Comparison of ENCODE assay signal across 2 cellular contexts in genomic region chr16:82082097-82082496, GRCh38.
TF ChIP-seq lines count a peak whose summit lies in the region.

No MANE protein-coding gene starts in this region.

TF ChIP-seq in IMR-90, 13 proteins besides CTCF, POLR2A, EP300 and RAD21:
- TF ChIP-seq, protein P1, sequence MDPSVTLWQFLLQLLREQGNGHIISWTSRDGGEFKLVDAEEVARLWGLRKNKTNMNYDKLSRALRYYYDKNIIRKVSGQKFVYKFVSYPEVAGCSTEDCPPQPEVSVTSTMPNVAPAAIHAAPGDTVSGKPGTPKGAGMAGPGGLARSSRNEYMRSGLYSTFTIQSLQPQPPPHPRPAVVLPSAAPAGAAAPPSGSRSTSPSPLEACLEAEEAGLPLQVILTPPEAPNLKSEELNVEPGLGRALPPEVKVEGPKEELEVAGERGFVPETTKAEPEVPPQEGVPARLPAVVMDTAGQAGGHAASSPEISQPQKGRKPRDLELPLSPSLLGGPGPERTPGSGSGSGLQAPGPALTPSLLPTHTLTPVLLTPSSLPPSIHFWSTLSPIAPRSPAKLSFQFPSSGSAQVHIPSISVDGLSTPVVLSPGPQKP (IDR thresholded peaks at IDR 0.05; ENCODE audit: borderline replicate concordance, low read depth, low read length): no peak
- TF ChIP-seq USF2 (IDR thresholded peaks at IDR 0.05; ENCODE audit: low read depth, low read length) (no peak), NFE2L2 (IDR thresholded peaks at IDR 0.05; ENCODE audit: low read depth, low read length) (no peak), SMC3 (IDR thresholded peaks at IDR 0.05; ENCODE audit: low read depth, low read length) (no peak), FOS (IDR thresholded peaks at IDR 0.05; ENCODE audit: low read depth, low read length) (no peak), CHD1 (IDR thresholded peaks at IDR 0.05; ENCODE audit: low read depth, low read length) (no peak), RFX5 (IDR thresholded peaks at IDR 0.05; ENCODE audit: low read depth, low read length) (no peak), MAZ (IDR thresholded peaks at IDR 0.05; ENCODE audit: borderline replicate concordance, low read depth, low read length) (no peak), RCOR1 (IDR thresholded peaks at IDR 0.05; ENCODE audit: insufficient replicate concordance, low read length) (no peak), MXI1 (IDR thresholded peaks at IDR 0.05; ENCODE audit: borderline replicate concordance, low read depth, low read length) (no peak), MAFK (IDR thresholded peaks at IDR 0.05; ENCODE audit: low read depth, low read length) (no peak), CEBPB (IDR thresholded peaks at IDR 0.05; ENCODE audit: low read depth, low read length) (no peak), BHLHE40 (IDR thresholded peaks at IDR 0.05; ENCODE audit: low read depth, low read length) (no peak)

TF ChIP-seq in HepG2, 621 proteins besides CTCF, POLR2A, EP300 and RAD21:
- TF ChIP-seq ZNF652 (CRISPR knock-in tag; IDR thresholded peaks at IDR 0.05; ENCODE audit: borderline replicate concordance, low read depth) (0 out of 2 replicates have a peak, but pooled peaks have one; percentile 13), ZMAT5 (CRISPR knock-in tag; IDR thresholded peaks at IDR 0.05; ENCODE audit: borderline replicate concordance, low read depth) (no peak), ZNF816 (CRISPR knock-in tag; IDR thresholded peaks at IDR 0.05; ENCODE audit: borderline replicate concordance) (no peak), BRD4 (CRISPR knock-in tag; IDR thresholded peaks at IDR 0.05) (no peak), PLSCR1 (CRISPR knock-in tag; IDR thresholded peaks at IDR 0.05; ENCODE audit: borderline replicate concordance) (no peak), MAFK (conservative IDR thresholded peaks at IDR 0.05 in 1 of 2, IDR thresholded peaks at IDR 0.05 in 1 of 2; ENCODE audit: low read length in 2 of 2) (no peak), ZNF10 (CRISPR knock-in tag; IDR thresholded peaks at IDR 0.05; ENCODE audit: borderline replicate concordance, low read depth) (no peak), CREBL2 (CRISPR knock-in tag; IDR thresholded peaks at IDR 0.05; ENCODE audit: borderline replicate concordance) (no peak), ZNF530 (CRISPR knock-in tag; IDR thresholded peaks at IDR 0.05; ENCODE audit: low read depth) (no peak), NFYB (CRISPR knock-in tag; IDR thresholded peaks at IDR 0.05) (no peak), ZNF430 (CRISPR knock-in tag; IDR thresholded peaks at IDR 0.05) (no peak), YEATS4 (CRISPR knock-in tag; IDR thresholded peaks at IDR 0.05; ENCODE audit: borderline replicate concordance) (no peak), ZEB1 (IDR thresholded peaks at IDR 0.05; ENCODE audit: insufficient replicate concordance, low read depth) (peak; percentile 22), PITX1 (CRISPR knock-in tag; IDR thresholded peaks at IDR 0.05) (no peak), ZNF343 (CRISPR knock-in tag; IDR thresholded peaks at IDR 0.05) (no peak), ZNF251 (CRISPR knock-in tag; IDR thresholded peaks at IDR 0.05) (no peak), HNRNPUL1 (IDR thresholded peaks at IDR 0.05; ENCODE audit: low read depth, low read length) (no peak), REL (CRISPR knock-in tag; conservative IDR thresholded peaks at IDR 0.05) (no peak), FOXA1 (IDR thresholded peaks at IDR 0.05) (no peak), FOXA1 (CRISPR knock-in tag; IDR thresholded peaks at IDR 0.05) (peak; percentile 39; the same call in 1 of the 2 replicates), ZSCAN29 (CRISPR knock-in tag; conservative IDR thresholded peaks at IDR 0.05) (no peak), HOXA3 (CRISPR knock-in tag; IDR thresholded peaks at IDR 0.05) (no peak), ZFP36L2 (CRISPR knock-in tag; IDR thresholded peaks at IDR 0.05) (no peak), RBFOX2 (IDR thresholded peaks at IDR 0.05; ENCODE audit: low read depth, low read length) (no peak), HOXA5 (CRISPR knock-in tag; IDR thresholded peaks at IDR 0.05) (no peak), SSRP1 (CRISPR knock-in tag; IDR thresholded peaks at IDR 0.05) (no peak), TEAD3 (CRISPR knock-in tag; optimal IDR thresholded peaks at IDR 0.05; ENCODE audit: borderline replicate concordance) (peak; percentile 77), ZNF784 (CRISPR knock-in tag; IDR thresholded peaks at IDR 0.05; ENCODE audit: borderline replicate concordance) (no peak), NCOA1 (CRISPR knock-in tag; IDR thresholded peaks at IDR 0.05) (no peak), TSC22D2 (CRISPR knock-in tag; IDR thresholded peaks at IDR 0.05; ENCODE audit: borderline replicate concordance) (no peak), FOSL2 (CRISPR knock-in tag; IDR thresholded peaks at IDR 0.05) (0 out of 2 replicates have a peak, but pooled peaks have one; percentile 42), HNF4A (CRISPR knock-in tag; IDR thresholded peaks at IDR 0.05) (peak; percentile 13; the same call in 1 of the 2 replicates), LCORL (IDR thresholded peaks at IDR 0.05) (peak; percentile 42; the same call in 1 of the 2 replicates), LCORL (CRISPR knock-in tag; IDR thresholded peaks at IDR 0.05) (peak; percentile 35; the same call in 1 of the 2 replicates), SRSF1 (optimal IDR thresholded peaks at IDR 0.05; ENCODE audit: low read depth, low read length) (no peak), ZNF660 (CRISPR knock-in tag; IDR thresholded peaks at IDR 0.05; ENCODE audit: borderline replicate concordance, low read depth) (no peak), ARID5B (CRISPR knock-in tag; IDR thresholded peaks at IDR 0.05) (no peak), SIN3B (IDR thresholded peaks at IDR 0.05; ENCODE audit: low read length) (no peak), ZNF790 (CRISPR knock-in tag; IDR thresholded peaks at IDR 0.05; ENCODE audit: borderline replicate concordance) (no peak)
- TF ChIP-seq, protein P2, sequence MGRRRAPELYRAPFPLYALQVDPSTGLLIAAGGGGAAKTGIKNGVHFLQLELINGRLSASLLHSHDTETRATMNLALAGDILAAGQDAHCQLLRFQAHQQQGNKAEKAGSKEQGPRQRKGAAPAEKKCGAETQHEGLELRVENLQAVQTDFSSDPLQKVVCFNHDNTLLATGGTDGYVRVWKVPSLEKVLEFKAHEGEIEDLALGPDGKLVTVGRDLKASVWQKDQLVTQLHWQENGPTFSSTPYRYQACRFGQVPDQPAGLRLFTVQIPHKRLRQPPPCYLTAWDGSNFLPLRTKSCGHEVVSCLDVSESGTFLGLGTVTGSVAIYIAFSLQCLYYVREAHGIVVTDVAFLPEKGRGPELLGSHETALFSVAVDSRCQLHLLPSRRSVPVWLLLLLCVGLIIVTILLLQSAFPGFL (CRISPR knock-in tag; IDR thresholded peaks at IDR 0.05): no peak
- TF ChIP-seq, protein P3, sequence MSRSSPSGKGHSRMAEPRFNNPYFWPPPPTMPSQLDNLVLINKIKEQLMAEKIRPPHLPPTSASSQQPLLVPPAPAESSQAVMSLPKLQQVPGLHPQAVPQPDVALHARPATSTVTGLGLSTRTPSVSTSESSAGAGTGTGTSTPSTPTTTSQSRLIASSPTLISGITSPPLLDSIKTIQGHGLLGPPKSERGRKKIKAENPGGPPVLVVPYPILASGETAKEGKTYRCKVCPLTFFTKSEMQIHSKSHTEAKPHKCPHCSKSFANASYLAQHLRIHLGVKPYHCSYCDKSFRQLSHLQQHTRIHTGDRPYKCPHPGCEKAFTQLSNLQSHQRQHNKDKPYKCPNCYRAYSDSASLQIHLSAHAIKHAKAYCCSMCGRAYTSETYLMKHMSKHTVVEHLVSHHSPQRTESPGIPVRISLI (CRISPR knock-in tag; IDR thresholded peaks at IDR 0.05; ENCODE audit: borderline replicate concordance): no peak
- TF ChIP-seq, protein P4, sequence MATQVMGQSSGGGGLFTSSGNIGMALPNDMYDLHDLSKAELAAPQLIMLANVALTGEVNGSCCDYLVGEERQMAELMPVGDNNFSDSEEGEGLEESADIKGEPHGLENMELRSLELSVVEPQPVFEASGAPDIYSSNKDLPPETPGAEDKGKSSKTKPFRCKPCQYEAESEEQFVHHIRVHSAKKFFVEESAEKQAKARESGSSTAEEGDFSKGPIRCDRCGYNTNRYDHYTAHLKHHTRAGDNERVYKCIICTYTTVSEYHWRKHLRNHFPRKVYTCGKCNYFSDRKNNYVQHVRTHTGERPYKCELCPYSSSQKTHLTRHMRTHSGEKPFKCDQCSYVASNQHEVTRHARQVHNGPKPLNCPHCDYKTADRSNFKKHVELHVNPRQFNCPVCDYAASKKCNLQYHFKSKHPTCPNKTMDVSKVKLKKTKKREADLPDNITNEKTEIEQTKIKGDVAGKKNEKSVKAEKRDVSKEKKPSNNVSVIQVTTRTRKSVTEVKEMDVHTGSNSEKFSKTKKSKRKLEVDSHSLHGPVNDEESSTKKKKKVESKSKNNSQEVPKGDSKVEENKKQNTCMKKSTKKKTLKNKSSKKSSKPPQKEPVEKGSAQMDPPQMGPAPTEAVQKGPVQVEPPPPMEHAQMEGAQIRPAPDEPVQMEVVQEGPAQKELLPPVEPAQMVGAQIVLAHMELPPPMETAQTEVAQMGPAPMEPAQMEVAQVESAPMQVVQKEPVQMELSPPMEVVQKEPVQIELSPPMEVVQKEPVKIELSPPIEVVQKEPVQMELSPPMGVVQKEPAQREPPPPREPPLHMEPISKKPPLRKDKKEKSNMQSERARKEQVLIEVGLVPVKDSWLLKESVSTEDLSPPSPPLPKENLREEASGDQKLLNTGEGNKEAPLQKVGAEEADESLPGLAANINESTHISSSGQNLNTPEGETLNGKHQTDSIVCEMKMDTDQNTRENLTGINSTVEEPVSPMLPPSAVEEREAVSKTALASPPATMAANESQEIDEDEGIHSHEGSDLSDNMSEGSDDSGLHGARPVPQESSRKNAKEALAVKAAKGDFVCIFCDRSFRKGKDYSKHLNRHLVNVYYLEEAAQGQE (IDR thresholded peaks at IDR 0.05; ENCODE audit: borderline replicate concordance in 1 of 2, low read depth in 1 of 2, low read length in 2 of 2): no peak
